In genomic region chr19:14152713-14153112, GRCh38 we compare ENCODE assay signal across 22 cellular contexts.
"Had no signal": no experiment of that assay in that cellular context is flagged by ENCODE, and none has a peak within 500 bp of the region (broad histone marks: within the 10 kb centered on the region; RNA-seq: fewer than 3 reads in every experiment).

No MANE protein-coding gene starts in this region.

- ATAC-seq: activated CD8-positive, alpha-beta T cell treated with anti-CD3 and anti-CD28 coated beads for 36 hours; activated naive CD8-positive, alpha-beta T cell treated with anti-CD3 and anti-CD28 coated beads, Interleukin-2, amount 50 U/mL, for 24 hours; activated T-cell treated with anti-CD3 and anti-CD28 coated beads, Interleukin-2, amount 50 U/mL, for 4 hours; foreskin keratinocyte; left colon; lower lobe of right lung; stimulated activated naive CD8-positive, alpha-beta T cell treated with anti-CD3 and anti-CD28 coated beads, Interleukin-15, Interleukin-2, amounts not matched to agents 100 U/mL and 50 U/mL, for 24 hours had no signal

- H3K27me3 Mint-ChIP-seq: activated CD8-positive, alpha-beta T cell treated with anti-CD3 and anti-CD28 coated beads for 36 hours; activated naive CD8-positive, alpha-beta T cell treated with anti-CD3 and anti-CD28 coated beads, Interleukin-2, amount 50 U/mL, for 24 hours; central memory CD8-positive, alpha-beta T cell had no signal

- H3K4me3 ChIP-seq: colonic mucosa, lower lobe of right lung, prostate gland, right atrium auricular region, transverse colon, uterus had no signal

- H3K9me3 Mint-ChIP-seq: activated CD8-positive, alpha-beta T cell treated with anti-CD3 and anti-CD28 coated beads for 36 hours; activated naive CD8-positive, alpha-beta T cell treated with anti-CD3 and anti-CD28 coated beads, Interleukin-2, amount 50 U/mL, for 24 hours; activated T-cell treated with anti-CD3 and anti-CD28 coated beads, Interleukin-2, amount 50 U/mL, for 4 hours; central memory CD8-positive, alpha-beta T cell; nephron had no signal

- DNase-seq: activated CD4-positive, CD25-positive, alpha-beta regulatory T cell treated with anti-CD3 and anti-CD28 coated beads, Interleukin-2, amount 50 U/mL, for 72 hours; activated CD8-positive, alpha-beta T cell treated with anti-CD3 and anti-CD28 coated beads for 36 hours; activated gamma-delta T cell; activated naive CD8-positive, alpha-beta T cell treated with anti-CD3 and anti-CD28 coated beads, Interleukin-2, amount 50 U/mL, for 24 hours; activated T-cell treated with anti-CD3 and anti-CD28 coated beads, Interleukin-2, amount 50 U/mL, for 4 hours; anterior cingulate cortex; colonic mucosa; foreskin keratinocyte; hippocampal formation; islet precursor cell; left colon; lower lobe of right lung; stimulated activated CD4-positive, alpha-beta T cell treated with anti-CD3 and anti-CD28 coated beads, Interleukin-2, amount 100 ng/mL, for 24 hours; stimulated activated naive CD8-positive, alpha-beta T cell treated with anti-CD3 and anti-CD28 coated beads, Interleukin-15, Interleukin-2, amounts not matched to agents 100 U/mL and 50 U/mL, for 24 hours; T-helper 2 cell; transverse colon; uterus had no signal

- H3K27me3 ChIP-seq: colonic mucosa, foreskin keratinocyte, right atrium auricular region, transverse colon, uterus had no signal

- H3K27ac ChIP-seq: colonic mucosa, foreskin keratinocyte, lower lobe of right lung, prostate gland, right atrium auricular region, transverse colon, uterus, VCaP had no signal

- H3K36me3 ChIP-seq: colonic mucosa, uterus had no signal

- H3K4me1 ChIP-seq: foreskin keratinocyte had no signal

- H3K4me3 Mint-ChIP-seq: activated CD8-positive, alpha-beta T cell treated with anti-CD3 and anti-CD28 coated beads for 36 hours; activated naive CD8-positive, alpha-beta T cell treated with anti-CD3 and anti-CD28 coated beads, Interleukin-2, amount 50 U/mL, for 24 hours; activated T-cell treated with anti-CD3 and anti-CD28 coated beads, Interleukin-2, amount 50 U/mL, for 4 hours; central memory CD8-positive, alpha-beta T cell; nephron had no signal

- H3K9me3 ChIP-seq: colonic mucosa, lower lobe of right lung, prostate gland, right atrium auricular region, transverse colon, uterus had no signal

- H3K27ac Mint-ChIP-seq: activated CD8-positive, alpha-beta T cell treated with anti-CD3 and anti-CD28 coated beads for 36 hours; activated naive CD8-positive, alpha-beta T cell treated with anti-CD3 and anti-CD28 coated beads, Interleukin-2, amount 50 U/mL, for 24 hours had no signal
